In the genomic region with DNA sequence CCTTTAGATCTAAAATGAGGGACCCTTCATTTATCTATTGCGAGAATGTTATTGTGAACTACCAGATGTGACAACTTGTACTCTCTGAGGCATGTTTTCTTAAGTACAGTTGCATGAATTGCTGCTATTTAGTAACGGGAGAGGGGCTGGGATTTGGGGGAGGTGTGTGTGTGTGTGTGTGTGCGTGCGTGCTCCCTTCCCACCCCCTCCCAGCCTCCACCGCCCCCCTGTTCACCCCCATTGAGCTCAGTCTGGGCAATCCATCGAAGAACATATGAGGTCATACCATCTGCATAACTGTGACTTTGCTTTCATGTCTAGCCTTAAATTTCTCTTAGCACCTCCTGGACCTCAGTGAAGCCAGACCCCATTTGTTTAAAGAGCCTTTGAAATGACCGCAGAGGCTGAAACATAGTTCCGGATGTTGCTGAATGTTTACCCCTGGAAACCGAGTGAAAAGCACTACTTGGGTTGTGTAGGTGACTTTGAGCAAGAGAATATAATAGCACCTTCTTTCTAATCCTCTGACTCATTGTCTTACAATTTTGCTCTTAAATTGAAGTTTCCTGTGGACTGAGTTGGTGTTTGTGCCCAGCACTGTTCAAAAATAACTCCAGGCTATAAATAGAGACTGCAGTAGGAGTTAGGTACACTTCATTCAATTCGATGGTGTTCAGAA, we compare ENCODE assay signal across 9 cellular contexts.
DNase-seq lines count a peak whose midpoint lies in the region; ATAC-seq and TF ChIP-seq lines count a peak whose summit lies in the region.
"Had no signal": no experiment of that assay in that cellular context is flagged by ENCODE, and none has a peak within 500 bp of the region (broad histone marks: within the 10 kb centered on the region; RNA-seq: fewer than 3 reads in every experiment).

No MANE protein-coding gene starts in this region.

- no peak overlapping the region for H3K9ac ChIP-seq in IMR-90 (ENCODE audit: low read depth, low read length)

- H2BK20ac ChIP-seq in IMR-90 (ENCODE audit: low read depth, low read length) = no peak overlapping the region

- peaks cover 29% of the 10 kb centered on the region for H3K36me3 ChIP-seq in IMR-90 (ENCODE audit: control insufficient read depth, insufficient read depth, low read length)
- H3K36me3 ChIP-seq in aorta (ENCODE audit: control insufficient read depth in 1 of 2, insufficient read depth in 2 of 2, low read length in 1 of 2) = peaks cover 0 to 4% of the 10 kb centered on the region in 2 donors
- H3K36me3 ChIP-seq in CD8-positive, alpha-beta memory T cell (ENCODE audit: insufficient read depth, low read length) = peaks cover 19% of the 10 kb centered on the region

- H3K23ac ChIP-seq in IMR-90 (ENCODE audit: low read depth, low read length) = no peak overlapping the region

- H3K9me3 ChIP-seq in IMR-90 (ENCODE audit: control insufficient read depth, insufficient read depth, low read length) = no peaks in the 10 kb centered on the region
- H3K9me3 ChIP-seq in aorta (ENCODE audit: control insufficient read depth, low read length) = no peaks in the 10 kb centered on the region
- H3K9me3 ChIP-seq in CD8-positive, alpha-beta memory T cell (ENCODE audit: low read length) = no peaks in the 10 kb centered on the region
- no peaks in the 10 kb centered on the region for H3K9me3 ChIP-seq in T-helper 17 cell (ENCODE audit: control insufficient read depth, low read length, poor library complexity, severe bottlenecking)

- no peak for TF ChIP-seq POLR2A in IMR-90 (IDR thresholded peaks at IDR 0.05; ENCODE audit: low read depth, low read length)

- no peak overlapping the region for H3K14ac ChIP-seq in IMR-90 (replicated peaks; ENCODE audit: low read depth, low read length)

- H3K27ac ChIP-seq in IMR-90 (ENCODE audit: insufficient read depth, low read length) = no peak overlapping the region
- peak overlapping the region; percentile 91 to 97 for H3K27ac ChIP-seq in aorta (ENCODE audit: low read depth in 1 of 2, low read length in 2 of 2)
- H3K27ac ChIP-seq in CD8-positive, alpha-beta memory T cell (ENCODE audit: low read depth, low read length) = no peak overlapping the region
- H3K27ac ChIP-seq: SK-N-MC had no signal

- no peak overlapping the region for H3K4me3 Mint-ChIP-seq in CD8-positive, alpha-beta memory T cell
- H3K4me3 Mint-ChIP-seq in T-helper 17 cell = no peak overlapping the region
- H3K4me3 Mint-ChIP-seq: naive B cell had no signal

- H2AK9ac ChIP-seq in IMR-90 (replicated peaks; ENCODE audit: low read depth, low read length, poor library complexity) = no peak overlapping the region

- CTCF ChIA-PET in IMR-90 (lab: Yijun Ruan, JAX) = no interaction called here
- CTCF ChIA-PET in CD8-positive, alpha-beta memory T cell (lab: Charles Lee) = no interaction called here

- DNase-seq in IMR-90 (peak; percentile 85), dedifferentiated amniotic fluid mesenchymal stem cell (ENCODE audit: extremely low spot score) (peak; percentile 44), midbrain (lab: John Stamatoyannopoulos, UW) (peak; percentile 24), aorta (no peak), NCI-H526 (lab: John Stamatoyannopoulos, UW) (no peak), T-helper 17 cell (no peak)
- DNase-seq in CD8-positive, alpha-beta memory T cell = no peak
- DNase-seq: naive B cell had no signal

- H3K18ac ChIP-seq in IMR-90 (ENCODE audit: low read depth, low read length) = no peak overlapping the region

- H3K9me3 Mint-ChIP-seq in CD8-positive, alpha-beta memory T cell = no peaks in the 10 kb centered on the region
- H3K9me3 Mint-ChIP-seq: naive B cell had no signal

- no peak overlapping the region for H2BK15ac ChIP-seq in IMR-90 (ENCODE audit: low read depth, low read length)

- POLR2A ChIA-PET in IMR-90 (lab: Charles Lee; ENCODE audit: unreplicated experiment) = no interaction called here
- POLR2A ChIA-PET in CD8-positive, alpha-beta memory T cell (lab: Charles Lee) = no interaction called here

- H2BK5ac ChIP-seq in IMR-90 (ENCODE audit: low read depth, low read length, poor library complexity, severe bottlenecking) = no peak overlapping the region

- H4K91ac ChIP-seq in IMR-90 (ENCODE audit: insufficient read depth, low read depth, low read length) = no peak overlapping the region

- peaks cover 0 to 8% (median 8%) of the 10 kb centered on the region in 3 donors for H3K4me1 Mint-ChIP-seq in CD8-positive, alpha-beta memory T cell
- peaks cover 8% of the 10 kb centered on the region for H3K4me1 Mint-ChIP-seq in T-helper 17 cell

- TF ChIP-seq CTCF in IMR-90 (conservative IDR thresholded peaks at IDR 0.05; ENCODE audit: low read depth, low read length) = no peak

- H3K79me1 ChIP-seq in IMR-90 (ENCODE audit: low read depth in 1 of 2, low read length in 2 of 2) = peaks cover 22 to 41% of the 10 kb centered on the region in 2 experiments

- no peak overlapping the region for H2AK5ac ChIP-seq in IMR-90 (ENCODE audit: low read depth, low read length)

- no peak overlapping the region for H4K8ac ChIP-seq in IMR-90 (ENCODE audit: low read depth in 2 of 2, low read length in 2 of 2)

- intact Hi-C loops in IMR-90 (cut with micrococcal nuclease) = no loop called here
- intact Hi-C loops in aorta (cut with DNase I) = loop anchor here (1.0 to 5.0 kb wide), 5 partner anchors 15 to 75 kb away; partner anchors contain the start of gene UBE4B (in 1 of the 2)

- in situ Hi-C loops in IMR-90 (cut with MboI; ENCODE audit: low sequenced_read_pairs) = no loop called here

- 0 out of 2 replicates have a peak overlapping the region, but pooled peaks have one; percentile 26 for H3K4ac ChIP-seq in IMR-90 (ENCODE audit: low read depth, low read length)

- H2AFZ ChIP-seq in IMR-90 (replicated peaks; ENCODE audit: low read length, poor library complexity) = no peak overlapping the region

- no peak overlapping the region for H4K5ac ChIP-seq in IMR-90 (ENCODE audit: low read depth, low read length)

- dilution Hi-C loops in IMR-90 (cut with HindIII; ENCODE audit: low sequenced_read_pairs, unreplicated experiment) = no loop called here

- no TSS peak for BruUV-seq in IMR-90 (replicated peaks; lab: Mats Ljungman, UMichigan)

- H3K36me3 Mint-ChIP-seq in CD8-positive, alpha-beta memory T cell = peaks cover 28 to 79% (median 37%) of the 10 kb centered on the region in 3 donors
- peaks cover 17% of the 10 kb centered on the region for H3K36me3 Mint-ChIP-seq in T-helper 17 cell (ENCODE audit: low read depth)

- H3K27me3 ChIP-seq in IMR-90 (ENCODE audit: control insufficient read depth, insufficient read depth, low read length) (no peaks in the 10 kb centered on the region), aorta (ENCODE audit: control insufficient read depth in 1 of 2, insufficient read depth in 2 of 2, low read length in 1 of 2) (no peaks in the 10 kb centered on the region)
- H3K27me3 ChIP-seq in CD8-positive, alpha-beta memory T cell (ENCODE audit: insufficient read depth, low read length, poor library complexity, severe bottlenecking) = no peaks in the 10 kb centered on the region

- H3K4me3 ChIP-seq in IMR-90 (ENCODE audit: insufficient read depth, low read depth, low read length) = no peak overlapping the region
- H3K4me3 ChIP-seq in aorta (ENCODE audit: low read length in 2 of 2) = peak overlapping the region in 1 of 2 donors; percentile 19
- no peak overlapping the region for H3K4me3 ChIP-seq in CD8-positive, alpha-beta memory T cell (ENCODE audit: low read length)
- H3K4me3 ChIP-seq: SK-N-MC had no signal

- peak; percentile 1; the same call in 1 of the 2 replicates for TF ChIP-seq RAD21 in IMR-90 (IDR thresholded peaks at IDR 0.05; ENCODE audit: low read length)

- WGBS in IMR-90 (ENCODE audit: extremely low coverage in 2 of 2, insufficient read length in 1 of 2), 2 experiments = 20% methylated on average over 1 of the region's 10 CpGs; no CpG with 5 or more reads in 1 of the 2 experiments
- 7 to 10% methylated on average over 10 of the region's 10 CpGs for WGBS in aorta, 2 donors

- peak; percentile 88 for ATAC-seq in IMR-90 (ENCODE audit: low read depth)
- ATAC-seq in aorta (ENCODE audit: low FRiP score) = peak; percentile 83
- ATAC-seq in T-helper 17 cell = no peak

- H3K27ac Mint-ChIP-seq in CD8-positive, alpha-beta memory T cell = no peak overlapping the region
- H3K27ac Mint-ChIP-seq in T-helper 17 cell = no peak overlapping the region

- H4K20me1 ChIP-seq in IMR-90 (ENCODE audit: insufficient read depth, low read length) = peaks cover 21% of the 10 kb centered on the region

- peak overlapping the region; percentile 42; the same call in 1 of the 2 replicates for H3K4me2 ChIP-seq in IMR-90 (ENCODE audit: low read depth, low read length)

- H3K27me3 Mint-ChIP-seq in CD8-positive, alpha-beta memory T cell = no peaks in the 10 kb centered on the region
- no peaks in the 10 kb centered on the region for H3K27me3 Mint-ChIP-seq in T-helper 17 cell
- H3K27me3 Mint-ChIP-seq: naive B cell had no signal

- H3K4me1 ChIP-seq in IMR-90 (ENCODE audit: control insufficient read depth, insufficient read depth, low read length) (peaks cover 5% of the 10 kb centered on the region), aorta (ENCODE audit: control insufficient read depth in 1 of 2, insufficient read depth in 2 of 2, low read length in 2 of 2) (peaks cover 0 to 7% of the 10 kb centered on the region in 2 donors)
- no peaks in the 10 kb centered on the region for H3K4me1 ChIP-seq in CD8-positive, alpha-beta memory T cell (ENCODE audit: insufficient read depth, low read length)

- no peak overlapping the region for H2BK120ac ChIP-seq in IMR-90 (ENCODE audit: low read depth, low read length)

- no peak overlapping the region for H3K56ac ChIP-seq in IMR-90 (ENCODE audit: extremely low read depth, insufficient read depth, low read length)

- H3K9me1 ChIP-seq in IMR-90 (ENCODE audit: insufficient read depth, low read length) = peaks cover 27% of the 10 kb centered on the region

TF ChIP-seq in IMR-90, 13 proteins besides CTCF, POLR2A, EP300 and RAD21 (continues in another document):
- TF ChIP-seq ELK1 (IDR thresholded peaks at IDR 0.05; ENCODE audit: borderline replicate concordance, low read depth, low read length) = no peak
- TF ChIP-seq, protein P1, sequence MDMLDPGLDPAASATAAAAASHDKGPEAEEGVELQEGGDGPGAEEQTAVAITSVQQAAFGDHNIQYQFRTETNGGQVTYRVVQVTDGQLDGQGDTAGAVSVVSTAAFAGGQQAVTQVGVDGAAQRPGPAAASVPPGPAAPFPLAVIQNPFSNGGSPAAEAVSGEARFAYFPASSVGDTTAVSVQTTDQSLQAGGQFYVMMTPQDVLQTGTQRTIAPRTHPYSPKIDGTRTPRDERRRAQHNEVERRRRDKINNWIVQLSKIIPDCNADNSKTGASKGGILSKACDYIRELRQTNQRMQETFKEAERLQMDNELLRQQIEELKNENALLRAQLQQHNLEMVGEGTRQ (IDR thresholded peaks at IDR 0.05; ENCODE audit: low read depth, low read length) = no peak

Comparison
In these comparisons a context has a peak if more than half of its experiments do, and no peak if none do; other contexts are left out.
1. DNase-seq: peak in IMR-90 (single experiment), dedifferentiated amniotic fluid mesenchymal stem cell (single experiment) and midbrain (single experiment); none in aorta (0 of 2), CD8-positive, alpha-beta memory T cell (0 of 5), NCI-H526 (0 of 2) and T-helper 17 cell (0 of 3).
2. H3K27ac ChIP-seq: peak in aorta (2 of 2); none in IMR-90 (single experiment) and CD8-positive, alpha-beta memory T cell (single experiment).